Comparison of ENCODE assay signal across 19 cellular contexts in the genomic region with DNA sequence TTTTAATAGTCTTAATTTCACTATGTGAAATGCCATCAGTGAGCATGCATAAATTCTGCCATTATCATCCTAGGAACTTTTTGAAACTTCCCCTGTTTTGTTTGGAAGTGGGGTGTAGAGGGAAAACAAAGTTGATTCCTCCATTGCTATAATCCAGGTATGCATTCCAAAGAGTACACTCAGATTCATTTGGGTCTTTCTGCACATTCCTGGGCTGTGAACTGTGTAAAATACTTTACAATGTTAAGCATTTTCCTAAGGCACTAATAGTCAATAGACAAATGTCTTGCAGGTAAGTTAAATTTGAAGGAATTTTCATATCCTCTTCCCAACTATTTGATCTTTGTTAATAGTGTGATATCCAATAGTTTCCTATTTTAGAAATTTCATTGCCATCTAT. TPM values are rescaled to one million over a fixed set of nuclear protein-coding genes. Genes with fewer than 3 reads are reported as not detected.
"Had no signal": no experiment of that assay in that cellular context is flagged by ENCODE, and none has a peak within 500 bp of the region (broad histone marks: within the 10 kb centered on the region; RNA-seq: fewer than 3 reads in every experiment).

No MANE protein-coding gene starts in this region.

- H3K4me1 ChIP-seq: body of pancreas, colonic mucosa, lower lobe of right lung, parathyroid adenoma, transverse colon, vagina had no signal

- H3K27me3 ChIP-seq: body of pancreas, colonic mucosa, transverse colon, vagina had no signal

- H3K27ac Mint-ChIP-seq: activated naive CD4-positive, alpha-beta T cell treated with anti-CD3 and anti-CD28 coated beads, Interleukin-2, amount 50 U/mL, for 72 hours; activated T-helper 1 cell treated with anti-CD3 and anti-CD28 coated beads, Interleukin-12 subunit alpha, Interleukin-12 subunit beta, Interleukin-2, Interleukin-4 antibody, amounts not matched to agents 30 ng/mL and 10 ng/mL and 1 ng/mL, durations not matched to agents 14 hours and 24 hours and 36 hours; natural killer cell; stimulated activated naive CD8-positive, alpha-beta T cell treated with anti-CD3 and anti-CD28 coated beads, Interleukin-15, Interleukin-2, amounts not matched to agents 100 ng/mL and 50 ng/mL, for 24 hours; T-helper 17 cell had no signal

- H3K4me1 Mint-ChIP-seq: natural killer cell, T-helper 17 cell had no signal

- H3K27ac ChIP-seq: body of pancreas, colonic mucosa, lower lobe of right lung, parathyroid adenoma, transverse colon, vagina, WERI-Rb-1 had no signal

- H3K4me3 Mint-ChIP-seq: activated T-helper 1 cell treated with anti-CD3 and anti-CD28 coated beads, Interleukin-12 subunit alpha, Interleukin-12 subunit beta, Interleukin-2, Interleukin-4 antibody, amounts not matched to agents 30 ng/mL and 10 ng/mL and 1 ng/mL, durations not matched to agents 14 hours and 24 hours and 36 hours; natural killer cell; stimulated activated naive CD8-positive, alpha-beta T cell treated with anti-CD3 and anti-CD28 coated beads, Interleukin-15, Interleukin-2, amounts not matched to agents 100 ng/mL and 50 ng/mL, for 24 hours; T-helper 17 cell had no signal

- H3K9me3 ChIP-seq: body of pancreas, colonic mucosa, lower lobe of right lung, transverse colon, vagina had no signal

- DNase-seq: activated CD4-positive, alpha-beta T cell treated with anti-CD3 and anti-CD28 coated beads for 1 hour; activated CD4-positive, alpha-beta T cell treated with anti-CD3 and anti-CD28 coated beads, Interleukin-2, amount 50 U/mL, for 48 hours; activated gamma-delta T cell treated with Interleukin-2 at 50 U/mL for 16 hours; amniotic stem cell; body of pancreas; central memory CD4-positive, alpha-beta T cell; colonic mucosa; lower lobe of right lung; natural killer cell; stimulated activated CD4-positive, alpha-beta T cell treated with anti-CD3 and anti-CD28 coated beads, Interleukin-2, amount 100 ng/mL, for 24 hours; T-helper 17 cell; transverse colon; WERI-Rb-1 had no signal

- H3K9me3 Mint-ChIP-seq: activated naive CD4-positive, alpha-beta T cell treated with anti-CD3 and anti-CD28 coated beads, Interleukin-2, amount 50 U/mL, for 72 hours; activated T-helper 1 cell treated with anti-CD3 and anti-CD28 coated beads, Interleukin-12 subunit alpha, Interleukin-12 subunit beta, Interleukin-2, Interleukin-4 antibody, amounts not matched to agents 30 ng/mL and 10 ng/mL and 1 ng/mL, durations not matched to agents 14 hours and 24 hours and 36 hours; stimulated activated naive CD8-positive, alpha-beta T cell treated with anti-CD3 and anti-CD28 coated beads, Interleukin-15, Interleukin-2, amounts not matched to agents 100 ng/mL and 50 ng/mL, for 24 hours had no signal

- H3K36me3 ChIP-seq: colonic mucosa, lower lobe of right lung, transverse colon, vagina, WERI-Rb-1 had no signal

- H3K4me3 ChIP-seq: body of pancreas, colonic mucosa, lower lobe of right lung, transverse colon, vagina had no signal

- ATAC-seq: activated naive CD4-positive, alpha-beta T cell treated with anti-CD3 and anti-CD28 coated beads, Interleukin-2, amount 50 U/mL, for 72 hours; body of pancreas; esophagus mucosa; lower lobe of right lung; natural killer cell; T-helper 17 cell had no signal

- H3K36me3 Mint-ChIP-seq: activated naive CD4-positive, alpha-beta T cell treated with anti-CD3 and anti-CD28 coated beads, Interleukin-2, amount 50 U/mL, for 72 hours; natural killer cell had no signal

RNA-seq across cellular contexts. Expression of a gene that starts 36.2 kb away (rescaled TPM):
- total RNA-seq: activated naive CD4-positive, alpha-beta T cell treated with anti-CD3 and anti-CD28 coated beads, Interleukin-2, amount 50 U/mL, for 72 hours; activated T-helper 1 cell treated with anti-CD3 and anti-CD28 coated beads, Interleukin-12 subunit alpha, Interleukin-12 subunit beta, Interleukin-2, Interleukin-4 antibody, amounts not matched to agents 30 ng/mL and 10 ng/mL and 1 ng/mL, durations not matched to agents 14 hours and 24 hours and 36 hours had no signal
